38 cellular contexts compared by ENCODE assay signal in the genomic region with DNA sequence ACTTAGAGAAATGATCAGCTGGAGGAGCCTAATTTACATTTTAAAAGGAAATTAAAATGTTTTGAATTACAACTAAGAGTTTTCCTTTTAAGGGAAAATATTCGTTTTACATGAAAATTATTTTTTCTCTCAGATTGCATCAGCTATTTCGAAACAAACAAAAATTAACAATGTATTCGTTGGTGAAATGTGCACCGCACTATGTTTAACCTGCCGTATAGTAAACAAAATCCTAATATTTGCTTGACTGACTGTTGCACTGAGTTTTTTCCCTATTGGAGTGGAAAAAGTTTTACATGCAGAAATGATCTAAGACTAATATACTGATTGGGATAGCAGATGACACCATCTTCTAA. TPM values are rescaled to one million over a fixed set of nuclear protein-coding genes. Genes with fewer than 3 reads are reported as not detected.
"Had no signal": no experiment of that assay in that cellular context is flagged by ENCODE, and none has a peak within 500 bp of the region (broad histone marks: within the 10 kb centered on the region; RNA-seq: fewer than 3 reads in every experiment).

No MANE protein-coding gene starts in this region.

- H3K4me3 ChIP-seq: adrenal gland, body of pancreas, breast epithelium had no signal

- ATAC-seq: activated CD8-positive, alpha-beta T cell treated with anti-CD3 and anti-CD28 coated beads for 36 hours; activated naive CD4-positive, alpha-beta T cell treated with anti-CD3 and anti-CD28 coated beads, Interleukin-2, amount 50 U/mL, for 72 hours; activated T-cell treated with anti-CD3 and anti-CD28 coated beads, Interleukin-2, amount 50 U/mL, for 4 hours; activated T-cell treated with anti-CD3 and anti-CD28 coated beads, Interleukin-2, amount 50 U/mL, for 72 hours; activated T-helper 17 cell treated with anti-CD3 and anti-CD28 coated beads, Interleukin-2, amount 50 U/mL, for 72 hours; body of pancreas had no signal

- H3K36me3 ChIP-seq: adrenal gland, brain microvascular endothelial cell, breast epithelium had no signal

- H3K4me3 Mint-ChIP-seq: activated B cell treated with CpG ODN at 0.5 μM for 24 hours; activated CD4-positive, alpha-beta memory T cell treated with anti-CD3 and anti-CD28 coated beads for 36 hours; activated CD4-positive, alpha-beta T cell treated with anti-CD3 and anti-CD28 coated beads, Interleukin-2, amount 10 ng/mL, durations not matched to agents 24 days and 14 days; activated CD8-positive, alpha-beta T cell treated with anti-CD3 and anti-CD28 coated beads for 36 hours; activated naive CD4-positive, alpha-beta T cell treated with anti-CD3 and anti-CD28 coated beads for 36 hours; activated naive CD8-positive, alpha-beta T cell treated with anti-CD3 and anti-CD28 coated beads for 36 hours; activated T-cell treated with anti-CD3 and anti-CD28 coated beads, Interleukin-2, amount 50 U/mL, for 4 hours; activated T-cell treated with anti-CD3 and anti-CD28 coated beads, Interleukin-2, amount 50 U/mL, for 72 hours; activated T-helper 1 cell treated with anti-CD3 and anti-CD28 coated beads, Interleukin-12 subunit alpha, Interleukin-12 subunit beta, Interleukin-2, Interleukin-4 antibody, amounts not matched to agents 30 ng/mL and 10 ng/mL and 1 ng/mL, durations not matched to agents 14 hours and 24 hours and 36 hours; activated T-helper 17 cell treated with anti-CD3 and anti-CD28 coated beads, Interleukin-2, amount 50 U/mL, for 72 hours; central memory CD8-positive, alpha-beta T cell; T-helper 1 cell treated with Interleukin-12 subunit alpha and Interleukin-12 subunit beta and Interleukin-4 antibody, amounts not matched to agents 30 μg/mL and 1 μg/mL, for 36 hours; T-helper 2 cell treated with Interferon-gamma antibody and Interleukin-4, amounts not matched to agents 5 μg/mL and 100 μg/mL, for 36 hours had no signal

- DNase-seq: activated B cell treated with CpG ODN at 0.5 μM for 24 hours; activated CD4-positive, alpha-beta memory T cell treated with anti-CD3 and anti-CD28 coated beads for 36 hours; activated CD4-positive, alpha-beta T cell treated with anti-CD3 and anti-CD28 coated beads for 4 hours; activated CD4-positive, alpha-beta T cell treated with anti-CD3 and anti-CD28 coated beads, Interleukin-2, amount 10 ng/mL, durations not matched to agents 24 days and 14 days; activated CD4-positive, alpha-beta T cell treated with anti-CD3 and anti-CD28 coated beads, Interleukin-2, amount 50 U/mL, for 1 hour; activated CD4-positive, alpha-beta T cell treated with anti-CD3 and anti-CD28 coated beads, Interleukin-2, amount 50 U/mL, for 4 hours; activated CD4-positive, CD25-positive, alpha-beta regulatory T cell treated with anti-CD3 and anti-CD28 coated beads, Interleukin-2, amount 50 U/mL, for 72 hours; activated CD8-positive, alpha-beta memory T cell treated with anti-CD3 and anti-CD28 coated beads, Interleukin-2, amount 50 U/mL, for 4 hours; activated CD8-positive, alpha-beta T cell treated with anti-CD3 and anti-CD28 coated beads for 36 hours; activated effector memory CD4-positive, alpha-beta T cell treated with anti-CD3 and anti-CD28 coated beads, Interleukin-2, amount 50 U/mL, for 16 hours; activated gamma-delta T cell treated with Interleukin-2 at 50 U/mL for 16 hours; activated naive CD4-positive, alpha-beta T cell; activated naive CD4-positive, alpha-beta T cell treated with anti-CD3 and anti-CD28 coated beads for 36 hours; activated naive CD4-positive, alpha-beta T cell treated with anti-CD3 and anti-CD28 coated beads, Interleukin-2, amount 50 U/mL, for 16 hours; activated naive CD8-positive, alpha-beta T cell treated with anti-CD3 and anti-CD28 coated beads for 36 hours; activated T-cell treated with anti-CD3 and anti-CD28 coated beads for 4 hours; activated T-cell treated with anti-CD3 and anti-CD28 coated beads, Interleukin-2, amount 50 U/mL, for 1 hour; activated T-cell treated with anti-CD3 and anti-CD28 coated beads, Interleukin-2, amount 50 U/mL, for 4 hours; activated T-cell treated with anti-CD3 and anti-CD28 coated beads, Interleukin-2, amount 50 U/mL, for 72 hours; adrenal gland; amniotic stem cell; aorta; body of pancreas; brain microvascular endothelial cell; caudate nucleus; cerebellar nuclear complex; T-helper 1 cell; T-helper 2 cell; T-helper 9 cell had no signal

- H3K27ac Mint-ChIP-seq: activated B cell treated with CpG ODN at 0.5 μM for 24 hours; activated CD4-positive, alpha-beta memory T cell treated with anti-CD3 and anti-CD28 coated beads for 36 hours; activated CD4-positive, alpha-beta T cell treated with anti-CD3 and anti-CD28 coated beads, Interleukin-2, amount 10 ng/mL, durations not matched to agents 24 days and 14 days; activated CD8-positive, alpha-beta T cell treated with anti-CD3 and anti-CD28 coated beads for 36 hours; activated naive CD4-positive, alpha-beta T cell treated with anti-CD3 and anti-CD28 coated beads for 36 hours; activated naive CD4-positive, alpha-beta T cell treated with anti-CD3 and anti-CD28 coated beads, Interleukin-2, amount 50 U/mL, for 72 hours; activated naive CD8-positive, alpha-beta T cell treated with anti-CD3 and anti-CD28 coated beads for 36 hours; activated T-cell treated with anti-CD3 and anti-CD28 coated beads, Interleukin-2, amount 50 U/mL, for 72 hours; activated T-helper 1 cell treated with anti-CD3 and anti-CD28 coated beads, Interleukin-12 subunit alpha, Interleukin-12 subunit beta, Interleukin-2, Interleukin-4 antibody, amounts not matched to agents 30 ng/mL and 10 ng/mL and 1 ng/mL, durations not matched to agents 14 hours and 24 hours and 36 hours; activated T-helper 17 cell treated with anti-CD3 and anti-CD28 coated beads, Interleukin-2, amount 50 U/mL, for 72 hours; T-helper 1 cell treated with Interleukin-12 subunit alpha and Interleukin-12 subunit beta and Interleukin-4 antibody, amounts not matched to agents 30 μg/mL and 1 μg/mL, for 36 hours; T-helper 2 cell treated with Interferon-gamma antibody and Interleukin-4, amounts not matched to agents 5 μg/mL and 100 μg/mL, for 36 hours had no signal

- H3K9me3 Mint-ChIP-seq: activated B cell treated with CpG ODN at 0.5 μM for 24 hours; activated CD4-positive, alpha-beta memory T cell treated with anti-CD3 and anti-CD28 coated beads for 36 hours; activated CD4-positive, alpha-beta T cell treated with anti-CD3 and anti-CD28 coated beads, Interleukin-2, amount 10 ng/mL, durations not matched to agents 24 days and 14 days; activated CD8-positive, alpha-beta T cell treated with anti-CD3 and anti-CD28 coated beads for 36 hours; activated naive CD4-positive, alpha-beta T cell treated with anti-CD3 and anti-CD28 coated beads for 36 hours; activated naive CD4-positive, alpha-beta T cell treated with anti-CD3 and anti-CD28 coated beads, Interleukin-2, amount 50 U/mL, for 72 hours; activated naive CD8-positive, alpha-beta T cell treated with anti-CD3 and anti-CD28 coated beads for 36 hours; activated T-cell treated with anti-CD3 and anti-CD28 coated beads, Interleukin-2, amount 50 U/mL, for 4 hours; activated T-cell treated with anti-CD3 and anti-CD28 coated beads, Interleukin-2, amount 50 U/mL, for 72 hours; activated T-helper 1 cell treated with anti-CD3 and anti-CD28 coated beads, Interleukin-12 subunit alpha, Interleukin-12 subunit beta, Interleukin-2, Interleukin-4 antibody, amounts not matched to agents 30 ng/mL and 10 ng/mL and 1 ng/mL, durations not matched to agents 14 hours and 24 hours and 36 hours; activated T-helper 17 cell treated with anti-CD3 and anti-CD28 coated beads, Interleukin-2, amount 50 U/mL, for 72 hours; central memory CD8-positive, alpha-beta T cell; T-helper 1 cell treated with Interleukin-12 subunit alpha and Interleukin-12 subunit beta and Interleukin-4 antibody, amounts not matched to agents 30 μg/mL and 1 μg/mL, for 36 hours; T-helper 2 cell treated with Interferon-gamma antibody and Interleukin-4, amounts not matched to agents 5 μg/mL and 100 μg/mL, for 36 hours had no signal

- H3K9me3 ChIP-seq: adrenal gland, body of pancreas, breast epithelium had no signal

- H3K36me3 Mint-ChIP-seq: activated CD4-positive, alpha-beta memory T cell treated with anti-CD3 and anti-CD28 coated beads for 36 hours; activated naive CD4-positive, alpha-beta T cell treated with anti-CD3 and anti-CD28 coated beads, Interleukin-2, amount 50 U/mL, for 72 hours; activated naive CD8-positive, alpha-beta T cell treated with anti-CD3 and anti-CD28 coated beads for 36 hours had no signal

- H3K4me1 Mint-ChIP-seq: activated B cell treated with CpG ODN at 0.5 μM for 24 hours; activated CD4-positive, alpha-beta T cell treated with anti-CD3 and anti-CD28 coated beads, Interleukin-2, amount 10 ng/mL, durations not matched to agents 24 days and 14 days; activated naive CD8-positive, alpha-beta T cell treated with anti-CD3 and anti-CD28 coated beads for 36 hours; activated T-helper 17 cell treated with anti-CD3 and anti-CD28 coated beads, Interleukin-2, amount 50 U/mL, for 72 hours; central memory CD8-positive, alpha-beta T cell had no signal

- H3K27ac ChIP-seq: adrenal gland, body of pancreas, brain microvascular endothelial cell, breast epithelium, VCaP had no signal

- H3K27me3 ChIP-seq: brain microvascular endothelial cell had no signal

RNA-seq across cellular contexts. Expression of gene PDE10A, which starts 5.7 kb away (rescaled TPM):
- total RNA-seq: activated B cell treated with CpG ODN at 0.5 μM for 24 hours; activated CD4-positive, alpha-beta memory T cell treated with anti-CD3 and anti-CD28 coated beads for 36 hours; activated CD4-positive, alpha-beta T cell treated with anti-CD3 and anti-CD28 coated beads, Interleukin-2, amount 10 ng/mL, durations not matched to agents 24 days and 14 days; activated CD8-positive, alpha-beta memory T cell treated with anti-CD3 and anti-CD28 coated beads for 36 hours; activated CD8-positive, alpha-beta T cell treated with anti-CD3 and anti-CD28 coated beads for 36 hours; activated naive CD4-positive, alpha-beta T cell treated with anti-CD3 and anti-CD28 coated beads for 36 hours; activated naive CD4-positive, alpha-beta T cell treated with anti-CD3 and anti-CD28 coated beads, Interleukin-2, amount 50 U/mL, for 72 hours; activated naive CD8-positive, alpha-beta T cell treated with anti-CD3 and anti-CD28 coated beads for 36 hours; activated T-cell treated with anti-CD3 and anti-CD28 coated beads, Interleukin-2, amount 50 U/mL, for 72 hours; activated T-helper 1 cell treated with anti-CD3 and anti-CD28 coated beads, Interleukin-12 subunit alpha, Interleukin-12 subunit beta, Interleukin-2, Interleukin-4 antibody, amounts not matched to agents 30 ng/mL and 10 ng/mL and 1 ng/mL, durations not matched to agents 14 hours and 24 hours and 36 hours; activated T-helper 17 cell treated with anti-CD3 and anti-CD28 coated beads, Interleukin-2, amount 50 U/mL, for 72 hours had no signal
